Comparison of ENCODE assay signal across 8 cellular contexts in genomic region chr10:125896088-125896934, GRCh38. TPM values are rescaled to one million over a fixed set of nuclear protein-coding genes. Genes with fewer than 3 reads are reported as not detected.
DNase-seq lines count a peak whose midpoint lies in the region; ATAC-seq and TF ChIP-seq lines count a peak whose summit lies in the region.
"Not testable (repeated sequence)": the region's sequence is repeated elsewhere in the genome, so short reads cannot be mapped to it uniquely, and the experiment has no call there.

Gene FANK1, plus strand, starts transcription at chr10:125896564. Its CDS starts 79 bp downstream, at chr10:125896643.

- H3K4me3 ChIP-seq in colonic mucosa (peak within 1 kb of the TSS; percentile 94), kidney epithelial cell (ENCODE audit: low read depth, low read length) (peak within 1 kb of the TSS; percentile 86)

- H3K27ac ChIP-seq in colonic mucosa = peak within 1 kb of the TSS; percentile 87

- H3K27me3 ChIP-seq in colonic mucosa; kidney epithelial cell (ENCODE audit: control insufficient read depth, insufficient read depth, low read length): not testable (repeated sequence)

- H3K36me3 ChIP-seq in colonic mucosa; kidney epithelial cell (ENCODE audit: control insufficient read depth, insufficient read depth, low read length): not testable (repeated sequence)

- intact Hi-C loops in colonic mucosa (cut with DNase I) = not testable (repeated sequence)

- peak; percentile 73 for DNase-seq in AG08395 (ENCODE audit: low spot score)
- DNase-seq in NCI-H460 (ENCODE audit: extremely low read depth, low read depth) = peak; percentile 81
- peak; percentile 88 for DNase-seq in activated CD4-positive, alpha-beta T cell treated with anti-CD3 and anti-CD28 coated beads for 48 hours
- DNase-seq in colonic mucosa = peak; percentile 93
- peak; percentile 35 for DNase-seq in kidney epithelial cell (ENCODE audit: low read depth)
- peak; percentile 67 to 78 for DNase-seq in stimulated activated CD4-positive, alpha-beta T cell treated with anti-CD3 and anti-CD28 coated beads, Interleukin-12 subunit alpha, Interleukin-12 subunit beta, amount 100 ng/mL, for 24 hours (ENCODE audit: low read depth in 2 of 2)

- H3K9ac ChIP-seq in colonic mucosa (ENCODE audit: low read depth in 2 of 2, low read length in 2 of 2) = peak within 1 kb of the TSS; percentile 55 to 93

- peak; percentile 86 for ATAC-seq in HG03135 (IDR thresholded peaks at IDR 0.05; ENCODE audit: unreplicated experiment)

- H3K4me1 ChIP-seq in colonic mucosa = not testable (repeated sequence)

- not testable (repeated sequence) for H3K9me3 ChIP-seq in colonic mucosa

- peak; percentile 12 for TF ChIP-seq POLR2A in GM18951 (IDR thresholded peaks at IDR 0.05; ENCODE audit: extremely low read depth, insufficient read depth, insufficient read length)

- not testable (repeated sequence) for TF ChIP-seq CTCF in colonic mucosa (IDR thresholded peaks at IDR 0.05); kidney epithelial cell (IDR thresholded peaks at IDR 0.05; ENCODE audit: insufficient read depth, low read length, poor library complexity, severe bottlenecking)

- in situ Hi-C loops in GM18951 (cut with MboI; ENCODE audit: low sequenced_read_pairs, unreplicated experiment) = not testable (repeated sequence)

RNA-seq across cellular contexts. Expression of gene FANK1, which starts in this region (rescaled TPM):
- 0.20 and 0.63 TPM in 2 replicates for total RNA-seq in NCI-H460 (2014; rRNA removed; shearing (Covaris generic))
- polyA plus RNA-seq in NCI-H460 (2014; cell fraction: nucleus; rRNA removed) = 0.61 TPM in 1 of 2 replicates, not detected in the other
- total RNA-seq in colonic mucosa (1 to 10 TPM; 5.8 to 6.9 TPM), kidney epithelial cell (5.3 and 7.5 TPM in 2 replicates)

Comparison
In these comparisons a context has a peak if more than half of its experiments do, and no peak if none do; other contexts are left out.
1. Peak in every context shown above with its lines: DNase-seq, ATAC-seq, H3K4me3 ChIP-seq and H3K27ac ChIP-seq.
2. Peak in DNase-seq in NCI-H460; RNA of the gene not detected or under 1 TPM.
3. DNase-seq: peak in every context shown above with its lines; median percentile 93 in colonic mucosa; 88 in activated CD4-positive, alpha-beta T cell treated with anti-CD3 and anti-CD28 coated beads for 48 hours; 81 in NCI-H460; 73 in AG08395; 72 in stimulated activated CD4-positive, alpha-beta T cell treated with anti-CD3 and anti-CD28 coated beads, Interleukin-12 subunit alpha, Interleukin-12 subunit beta, amount 100 ng/mL, for 24 hours; 35 in kidney epithelial cell.